23 cellular contexts compared by ENCODE assay signal in genomic region chr12:121184425-121184824, GRCh38. TPM values are rescaled to one million over a fixed set of nuclear protein-coding genes. Genes with fewer than 3 reads are reported as not detected.
DNase-seq lines count a peak whose midpoint lies in the region; ATAC-seq and TF ChIP-seq lines count a peak whose summit lies in the region.
"Had no signal": no experiment of that assay in that cellular context is flagged by ENCODE, and none has a peak within 500 bp of the region (broad histone marks: within the 10 kb centered on the region; RNA-seq: fewer than 3 reads in every experiment).

No MANE protein-coding gene starts in this region.

- no peaks in the 10 kb centered on the region for H3K79me1 ChIP-seq in mesendoderm (ENCODE audit: low read length)

- TF ChIP-seq CTCF in GM23338 (conservative IDR thresholded peaks at IDR 0.05; ENCODE audit: low read depth in 2 of 2), result no peak; a peak in 1 of 4 replicates
- TF ChIP-seq CTCF in mammary epithelial cell (conservative IDR thresholded peaks at IDR 0.05 in 1 of 2, IDR thresholded peaks at IDR 0.05 in 1 of 2; ENCODE audit: extremely low read depth in 1 of 2, insufficient read depth in 1 of 2, low read depth in 1 of 2, low read length in 2 of 2), result peak; percentile 23 to 71
- TF ChIP-seq CTCF in brain microvascular endothelial cell (IDR thresholded peaks at IDR 0.05; ENCODE audit: low read depth, low read length, missing control alignments), result no peak

- H3K79me2 ChIP-seq in GM23338 (replicated peaks; ENCODE audit: insufficient read depth), result no peaks in the 10 kb centered on the region
- H3K79me2 ChIP-seq in mammary epithelial cell (ENCODE audit: insufficient read depth, low read length), result no peaks in the 10 kb centered on the region
- no peaks in the 10 kb centered on the region for H3K79me2 ChIP-seq in mesendoderm (ENCODE audit: control insufficient read depth, insufficient read depth, low read length)

- in situ Hi-C loops in mammary epithelial cell (cut with MboI; ENCODE audit: low sequenced_read_pairs in 2 of 2) (no loop called here), brain microvascular endothelial cell (cut with HindIII; ENCODE audit: low pct_ligation_motif_present, low sequenced_read_pairs) (no loop called here)

- H3F3A ChIP-seq in GM23338 (replicated peaks; ENCODE audit: low read depth), result no peaks in the 10 kb centered on the region

- H4K20me1 ChIP-seq in GM23338 (replicated peaks; ENCODE audit: insufficient read depth), result no peaks in the 10 kb centered on the region
- H4K20me1 ChIP-seq in mammary epithelial cell (ENCODE audit: insufficient read depth, low read length), result no peaks in the 10 kb centered on the region

- H3K9ac ChIP-seq in mammary epithelial cell (ENCODE audit: insufficient read depth, low read length), result no peak overlapping the region
- no peak overlapping the region for H3K9ac ChIP-seq in mesendoderm (ENCODE audit: low read length)

- BruUV-seq in mammary epithelial cell (replicated peaks; lab: Mats Ljungman, UMichigan), result no TSS peak

- H2BK5ac ChIP-seq in mesendoderm (ENCODE audit: low read length), result no peak overlapping the region

- H3K27ac ChIP-seq in GM23338 (ENCODE audit: low read depth), result no peak overlapping the region
- no peak overlapping the region for H3K27ac ChIP-seq in mammary epithelial cell (ENCODE audit: insufficient read depth, low read depth, low read length)
- H3K27ac ChIP-seq in mesendoderm (ENCODE audit: low read depth, low read length), result no peak overlapping the region
- H3K27ac ChIP-seq in brain microvascular endothelial cell, result no peak overlapping the region
- H3K27ac ChIP-seq: gastrocnemius medialis, psoas muscle, SK-N-MC, thyroid gland had no signal

- intact Hi-C loops in mammary epithelial cell (cut with micrococcal nuclease), result loop anchor here (1.0 to 2.0 kb wide), 3 partner anchors 26 to 74 kb away; partner anchors contain the start of gene P2RX4

- H3K4me3 ChIP-seq in GM23338, result no peak overlapping the region
- no peak overlapping the region for H3K4me3 ChIP-seq in mammary epithelial cell (replicated peaks in 1 of 3; ENCODE audit: insufficient read depth in 1 of 3, low read depth in 2 of 3, low read length in 3 of 3)
- no peak overlapping the region for H3K4me3 ChIP-seq in mesendoderm (ENCODE audit: low read length)
- H3K4me3 ChIP-seq in brain microvascular endothelial cell (ENCODE audit: low read depth, low read length), result no peak overlapping the region
- H3K4me3 ChIP-seq: gastrocnemius medialis, psoas muscle, SK-N-MC, skin epidermis, thyroid gland had no signal

- H2AFZ ChIP-seq in GM23338 (peak overlapping the region; percentile 59; the same call in 1 of the 2 replicates), mammary epithelial cell (ENCODE audit: low read depth, low read length) (peak overlapping the region; percentile 70)

- H3K4me1 ChIP-seq in GM23338 (ENCODE audit: insufficient read depth) (no peaks in the 10 kb centered on the region), mammary epithelial cell (ENCODE audit: insufficient read depth, low read length) (peaks cover 8% of the 10 kb centered on the region), mesendoderm (ENCODE audit: control insufficient read depth, low read depth, low read length) (no peaks in the 10 kb centered on the region)
- H3K4me1 ChIP-seq: gastrocnemius medialis, psoas muscle, thyroid gland had no signal

- H3K18ac ChIP-seq in mesendoderm (ENCODE audit: low read length), result no peak overlapping the region

- H2BK15ac ChIP-seq in mesendoderm (replicated peaks; ENCODE audit: low read depth), result no peak overlapping the region

- H3K36me3 ChIP-seq in GM23338 (ENCODE audit: insufficient read depth), result no peaks in the 10 kb centered on the region
- H3K36me3 ChIP-seq in mammary epithelial cell (ENCODE audit: insufficient read depth, low read length), result no peaks in the 10 kb centered on the region
- H3K36me3 ChIP-seq in mesendoderm (ENCODE audit: control insufficient read depth, insufficient read depth, low read length), result no peaks in the 10 kb centered on the region
- no peaks in the 10 kb centered on the region for H3K36me3 ChIP-seq in brain microvascular endothelial cell (replicated peaks)
- H3K36me3 ChIP-seq: gastrocnemius medialis, thyroid gland had no signal

- H3K9me3 Mint-ChIP-seq in GM23338, result no peaks in the 10 kb centered on the region
- H3K9me3 Mint-ChIP-seq: nephron had no signal

- no peak overlapping the region for H2AK5ac ChIP-seq in mesendoderm (ENCODE audit: low read length)

- H2BK120ac ChIP-seq in mesendoderm (ENCODE audit: low read depth, low read length), result no peak overlapping the region

- no peak overlapping the region for H4K5ac ChIP-seq in mesendoderm (ENCODE audit: low read length)

- H3K27me3 ChIP-seq in GM23338 (ENCODE audit: insufficient read depth), result no peaks in the 10 kb centered on the region
- no peaks in the 10 kb centered on the region for H3K27me3 ChIP-seq in mammary epithelial cell (ENCODE audit: insufficient read depth, low read length)
- H3K27me3 ChIP-seq in mesendoderm (ENCODE audit: insufficient read depth, low read length, poor library complexity), result no peaks in the 10 kb centered on the region
- no peaks in the 10 kb centered on the region for H3K27me3 ChIP-seq in brain microvascular endothelial cell (replicated peaks)
- H3K27me3 ChIP-seq: gastrocnemius medialis, thyroid gland had no signal

- WGBS in mammary epithelial cell (ENCODE audit: low coverage, missing lambda C conversion rate), result 15% methylated on average over 12 of the region's 15 CpGs
- no CpG with 5 or more reads among the region's 15 CpGs for WGBS in mesendoderm (ENCODE audit: extremely low coverage, insufficient coverage, low lambda C conversion rate)

- H3K36me3 Mint-ChIP-seq in GM23338 (ENCODE audit: low read depth), result no peaks in the 10 kb centered on the region

- peak overlapping the region; percentile 15 for H3K56ac ChIP-seq in mesendoderm (ENCODE audit: low read length)

- no peak overlapping the region for H4K8ac ChIP-seq in mesendoderm (ENCODE audit: low read depth, low read length)

- dilution Hi-C loops in mammary epithelial cell (cut with HindIII; ENCODE audit: low sequenced_read_pairs), result no loop called here

- no peaks in the 10 kb centered on the region for H3K4me1 Mint-ChIP-seq in GM23338
- H3K4me1 Mint-ChIP-seq: nephron had no signal

- H3K4me2 ChIP-seq in GM23338 (no peak overlapping the region), mammary epithelial cell (ENCODE audit: insufficient read depth, low read depth, low read length) (peak overlapping the region; percentile 48), mesendoderm (ENCODE audit: low read length) (no peak overlapping the region)

- peaks cover 4% of the 10 kb centered on the region for H3K27me3 Mint-ChIP-seq in GM23338 (ENCODE audit: insufficient read depth, low read depth, poor library complexity)
- H3K27me3 Mint-ChIP-seq: activated CD8-positive, alpha-beta T cell treated with anti-CD3 and anti-CD28 coated beads for 36 hours had no signal

- H3K4ac ChIP-seq in mesendoderm (ENCODE audit: low read depth, low read length), result no peak overlapping the region

- H3K27ac Mint-ChIP-seq in GM23338, result no peak overlapping the region
- H3K27ac Mint-ChIP-seq: activated CD8-positive, alpha-beta T cell treated with anti-CD3 and anti-CD28 coated beads for 36 hours; nephron had no signal

- peak; percentile 45 for DNase-seq in GM23338 (ENCODE audit: low spot score)
- peak; percentile 94 for DNase-seq in NCI-H2171 (lab: John Stamatoyannopoulos, UW)
- DNase-seq in mammary epithelial cell, result peak; percentile 91
- no peak for DNase-seq in mesendoderm
- no peak for DNase-seq in NCI-H187 (lab: John Stamatoyannopoulos, UW)
- DNase-seq in brain microvascular endothelial cell, result no peak
- DNase-seq in NCI-H1694 treated with DMSO at 0.1 percent for 48 hours (lab: John Stamatoyannopoulos, UW), result no peak
- DNase-seq: activated CD8-positive, alpha-beta T cell treated with anti-CD3 and anti-CD28 coated beads for 36 hours; gastrocnemius medialis; KG1; left cardiac atrium; midbrain; psoas muscle; stimulated activated CD4-positive, alpha-beta T cell treated with anti-CD3 and anti-CD28 coated beads, Interleukin-2, amount 100 ng/mL, for 48 hours; stimulated activated naive CD8-positive, alpha-beta T cell treated with anti-CD3 and anti-CD28 coated beads, Interleukin-15, Interleukin-2, amounts not matched to agents 100 U/mL and 50 U/mL, for 24 hours; T1000; thyroid gland had no signal

- H3K4me3 Mint-ChIP-seq in GM23338, result no peak overlapping the region
- H3K4me3 Mint-ChIP-seq: activated CD8-positive, alpha-beta T cell treated with anti-CD3 and anti-CD28 coated beads for 36 hours; nephron had no signal

- H3K9me2 ChIP-seq in GM23338 (ENCODE audit: insufficient read depth), result no peaks in the 10 kb centered on the region

- no peak overlapping the region for H3K23ac ChIP-seq in mesendoderm (ENCODE audit: low read length)

- peak; percentile 49 for ATAC-seq in GM23338
- no peak for ATAC-seq in GM21723 (IDR thresholded peaks at IDR 0.05; ENCODE audit: unreplicated experiment)
- ATAC-seq: activated CD8-positive, alpha-beta T cell treated with anti-CD3 and anti-CD28 coated beads for 36 hours; gastrocnemius medialis; left cardiac atrium; Panc1; psoas muscle; stimulated activated naive CD8-positive, alpha-beta T cell treated with anti-CD3 and anti-CD28 coated beads, Interleukin-15, Interleukin-2, amounts not matched to agents 100 U/mL and 50 U/mL, for 24 hours had no signal

- peaks cover 2% of the 10 kb centered on the region for H3K9me3 ChIP-seq in mammary epithelial cell (replicated peaks; ENCODE audit: insufficient read depth, low read length)
- H3K9me3 ChIP-seq: gastrocnemius medialis, psoas muscle, thyroid gland had no signal

- CTCF ChIA-PET in mammary epithelial cell (lab: Charles Lee; ENCODE audit: low non-redundant PET), result interaction anchor here (0.5 kb wide), 1 partner anchor 53 kb away, joined by 5 read pairs; no protein-coding TSS in a partner anchor

TF ChIP-seq in GM23338, 12 proteins besides CTCF, POLR2A, EP300 and RAD21:
- TF ChIP-seq EZH2 (IDR thresholded peaks at IDR 0.05; ENCODE audit: low read depth, unreplicated experiment), result no peak

RNA-seq across cellular contexts. Expression of gene P2RX4, which starts 25.5 kb away (rescaled TPM):
- total RNA-seq in GM23338 (2014; rRNA removed; shearing (Covaris generic)), result 18.9 and 19.5 TPM in 2 replicates
- 5.6 and 5.9 TPM in 2 replicates for polyA plus RNA-seq in GM23338 (2016; fragmentation: Nextera tagmentation; extraction: Ambion mirVana)
- total RNA-seq in mammary epithelial cell, result 1 to 10 TPM; 5.0 to 5.4 TPM
- polyA plus RNA-seq in mammary epithelial cell, result 3.3 TPM
- 14.1 TPM for polyA minus RNA-seq in mammary epithelial cell
- 6.0 TPM for polyA plus RNA-seq in mesendoderm (2013, experiment 1 of 2)
- 6.6 TPM for polyA plus RNA-seq in mesendoderm (2013, experiment 2 of 2)

RNA-seq across cellular contexts. Expression of gene P2RX7, which starts 51.7 kb away (rescaled TPM):
- total RNA-seq in GM23338 (2014; rRNA removed; shearing (Covaris generic)), result 0.24 and 0.74 TPM in 2 replicates
- polyA plus RNA-seq in GM23338 (2016; fragmentation: Nextera tagmentation; extraction: Ambion mirVana), result 0.43 and 0.48 TPM in 2 replicates
- total RNA-seq in mammary epithelial cell, result under 1 TPM; 0.17 to 0.49 TPM
- 0.26 TPM for polyA plus RNA-seq in mammary epithelial cell
- 28.1 TPM for polyA minus RNA-seq in mammary epithelial cell
- polyA plus RNA-seq in mesendoderm (2013, experiment 1 of 2), result 0.18 TPM
- polyA plus RNA-seq in mesendoderm (2013, experiment 2 of 2), result 0.21 TPM
- total RNA-seq: epithelial cell of proximal tubule had no signal

Comparison
In these comparisons a context has a peak if more than half of its experiments do, and no peak if none do; other contexts are left out.
1. DNase-seq: peak in GM23338 (single experiment), NCI-H2171 (single experiment) and mammary epithelial cell (single experiment); none in mesendoderm (single experiment), NCI-H187 (0 of 2), brain microvascular endothelial cell (single experiment) and NCI-H1694 treated with DMSO at 0.1 percent for 48 hours (single experiment).
2. CTCF ChIP-seq: peak in mammary epithelial cell (2 of 2); none in GM23338 (0 of 2) and brain microvascular endothelial cell (single experiment).